In genomic region chr9:37931586-37931985, GRCh38 we compare ENCODE assay signal across 21 cellular contexts. TPM values are rescaled to one million over a fixed set of nuclear protein-coding genes. Genes with fewer than 3 reads are reported as not detected.
DNase-seq lines count a peak whose midpoint lies in the region; ATAC-seq, FAIRE-seq and TF ChIP-seq lines count a peak whose summit lies in the region.
"Had no signal": no experiment of that assay in that cellular context is flagged by ENCODE, and none has a peak within 500 bp of the region (broad histone marks: within the 10 kb centered on the region; RNA-seq: fewer than 3 reads in every experiment).

No MANE protein-coding gene starts in this region.

- H4K5ac ChIP-seq in IMR-90 (ENCODE audit: low read depth, low read length) = no peak overlapping the region

- POLR2A ChIA-PET in IMR-90 (lab: Charles Lee; ENCODE audit: unreplicated experiment) = no interaction called here

- TF ChIP-seq CTCF in IMR-90 (conservative IDR thresholded peaks at IDR 0.05; ENCODE audit: low read depth, low read length) (no peak), choroid plexus epithelial cell (conservative IDR thresholded peaks at IDR 0.05; ENCODE audit: low read depth, low read length) (no peak), fibroblast of villous mesenchyme (IDR thresholded peaks at IDR 0.05; ENCODE audit: insufficient read depth, low read depth, low read length) (no peak), osteoblast (IDR thresholded peaks at IDR 0.05; ENCODE audit: extremely low read depth, low read depth, low read length) (no peak)

- ATAC-seq in IMR-90 (ENCODE audit: low read depth) (no peak), GM18873 (IDR thresholded peaks at IDR 0.05; ENCODE audit: low FRiP score, unreplicated experiment) (no peak)
- ATAC-seq: HCT116 had no signal

- no TSS peak for BruUV-seq in IMR-90 (replicated peaks; lab: Mats Ljungman, UMichigan)

- DNase-seq in IMR-90 (peak; percentile 66), choroid plexus epithelial cell (ENCODE audit: low read depth) (peak; percentile 27), fibroblast of villous mesenchyme (ENCODE audit: low read depth) (peak; percentile 61), osteoblast (ENCODE audit: insufficient read length, low spot score, missing footprints) (peak; percentile 5), posterior vena cava (ENCODE audit: low spot score) (no peak), RCC 7860 (ENCODE audit: low spot score) (no peak)
- DNase-seq in stimulated activated naive CD4-positive, alpha-beta T cell (lab: John Stamatoyannopoulos, UW) = no peak
- DNase-seq: BE2C; CD4-positive, alpha-beta memory T cell; COR-L47; DMS153; DMS79 treated with DMSO at 0.1 percent for 48 hours; GF-D8; GM23248 had no signal

- no peak overlapping the region for H3K9ac ChIP-seq in IMR-90 (ENCODE audit: low read depth, low read length)
- H3K9ac ChIP-seq: GM23248 had no signal

- no peak for TF ChIP-seq RAD21 in IMR-90 (IDR thresholded peaks at IDR 0.05; ENCODE audit: low read length)

- in situ Hi-C loops in IMR-90 (cut with MboI; ENCODE audit: low sequenced_read_pairs) = no loop called here

- no peak overlapping the region for H2AK5ac ChIP-seq in IMR-90 (ENCODE audit: low read depth, low read length)

- H3K4me2 ChIP-seq in IMR-90 (ENCODE audit: low read depth, low read length) (no peak overlapping the region), osteoblast (ENCODE audit: insufficient read depth, low read length) (no peak overlapping the region)

- H3K79me2 ChIP-seq in osteoblast (ENCODE audit: insufficient read depth, low read length) = peaks cover 19% of the 10 kb centered on the region

- CTCF ChIA-PET in IMR-90 (lab: Yijun Ruan, JAX) = no interaction called here

- H3K23ac ChIP-seq in IMR-90 (ENCODE audit: low read depth, low read length) = no peak overlapping the region

- H4K8ac ChIP-seq in IMR-90 (ENCODE audit: low read depth in 2 of 2, low read length in 2 of 2) = no peak overlapping the region

- no peak overlapping the region for H2BK5ac ChIP-seq in IMR-90 (ENCODE audit: low read depth, low read length, poor library complexity, severe bottlenecking)

- peaks cover 35% of the 10 kb centered on the region for H3K36me3 ChIP-seq in IMR-90 (ENCODE audit: control insufficient read depth, insufficient read depth, low read length)
- H3K36me3 ChIP-seq in osteoblast (ENCODE audit: insufficient read depth, low read length) = peaks cover 5% of the 10 kb centered on the region

- peaks cover 48 to 87% of the 10 kb centered on the region in 2 experiments for H3K79me1 ChIP-seq in IMR-90 (ENCODE audit: low read depth in 1 of 2, low read length in 2 of 2)

- no peak overlapping the region for H2AFZ ChIP-seq in IMR-90 (replicated peaks; ENCODE audit: low read length, poor library complexity)
- H2AFZ ChIP-seq in osteoblast (ENCODE audit: low read length) = no peak overlapping the region
- H2AFZ ChIP-seq: GM23248 had no signal

- no peak overlapping the region for H3K56ac ChIP-seq in IMR-90 (ENCODE audit: extremely low read depth, insufficient read depth, low read length)

- WGBS in IMR-90 (ENCODE audit: extremely low coverage in 2 of 2, insufficient read length in 1 of 2), 2 experiments = no CpG with 5 or more reads among the region's 5 CpGs

- H3K4ac ChIP-seq in IMR-90 (ENCODE audit: low read depth, low read length) = no peak overlapping the region

- no peak overlapping the region for H3K14ac ChIP-seq in IMR-90 (replicated peaks; ENCODE audit: low read depth, low read length)

- no peak overlapping the region for H2AK9ac ChIP-seq in IMR-90 (replicated peaks; ENCODE audit: low read depth, low read length, poor library complexity)

- no peaks in the 10 kb centered on the region for H3K27me3 ChIP-seq in IMR-90 (ENCODE audit: control insufficient read depth, insufficient read depth, low read length)
- H3K27me3 ChIP-seq in osteoblast (ENCODE audit: insufficient read depth, low read length) = no peaks in the 10 kb centered on the region
- H3K27me3 ChIP-seq: BE2C had no signal

- H3K9me3 ChIP-seq in IMR-90 (ENCODE audit: control insufficient read depth, insufficient read depth, low read length) (no peaks in the 10 kb centered on the region), osteoblast (ENCODE audit: low read depth, low read length) (no peaks in the 10 kb centered on the region)
- H3K9me3 ChIP-seq: BE2C had no signal

- dilution Hi-C loops in IMR-90 (cut with HindIII; ENCODE audit: low sequenced_read_pairs, unreplicated experiment) = loop anchor here (25.0 kb wide), 1 partner anchor 131 kb away; the partner anchor contains the start of gene SHB

- H3K18ac ChIP-seq in IMR-90 (ENCODE audit: low read depth, low read length) = no peak overlapping the region

- TF ChIP-seq POLR2A in IMR-90 (IDR thresholded peaks at IDR 0.05; ENCODE audit: low read depth, low read length) = no peak

- H2BK120ac ChIP-seq in IMR-90 (ENCODE audit: low read depth, low read length) = no peak overlapping the region

- H2BK20ac ChIP-seq in IMR-90 (ENCODE audit: low read depth, low read length) = no peak overlapping the region

- H3K4me1 ChIP-seq in IMR-90 (ENCODE audit: control insufficient read depth, insufficient read depth, low read length) (peaks cover 9% of the 10 kb centered on the region), osteoblast (ENCODE audit: insufficient read depth, low read length) (peaks cover 18% of the 10 kb centered on the region)

- H3K27ac ChIP-seq in IMR-90 (ENCODE audit: insufficient read depth, low read length) (no peak overlapping the region), osteoblast (ENCODE audit: low read depth, low read length) (no peak overlapping the region)
- H3K27ac ChIP-seq: C4-2B, GM23248, HL-60 had no signal

- H4K20me1 ChIP-seq in IMR-90 (ENCODE audit: insufficient read depth, low read length) (peaks cover 6% of the 10 kb centered on the region; the same call in 1 of the 2 replicates), osteoblast (ENCODE audit: insufficient read depth, low read length) (peaks cover 12% of the 10 kb centered on the region)

- peaks cover 25% of the 10 kb centered on the region for H3K9me1 ChIP-seq in IMR-90 (ENCODE audit: insufficient read depth, low read length)

- no peak overlapping the region for H4K91ac ChIP-seq in IMR-90 (ENCODE audit: insufficient read depth, low read depth, low read length)

- no peak for FAIRE-seq in RCC 7860 (lab: Jason Lieb, UNC)
- FAIRE-seq: A204.1, D721Med, H54 had no signal

- intact Hi-C loops in IMR-90 (cut with micrococcal nuclease) = no loop called here
- intact Hi-C loops in posterior vena cava (cut with DNase I) = no loop called here

- H2BK15ac ChIP-seq in IMR-90 (ENCODE audit: low read depth, low read length) = no peak overlapping the region

- H3K4me3 ChIP-seq in IMR-90 (ENCODE audit: insufficient read depth, low read depth, low read length) = no peak overlapping the region
- no peak overlapping the region for H3K4me3 ChIP-seq in choroid plexus epithelial cell (ENCODE audit: low read depth, low read length)
- H3K4me3 ChIP-seq in fibroblast of villous mesenchyme (ENCODE audit: low read depth, low read length) = no peak overlapping the region
- no peak overlapping the region for H3K4me3 ChIP-seq in osteoblast (ENCODE audit: insufficient read depth, low read length)
- H3K4me3 ChIP-seq: GM23248 had no signal

TF ChIP-seq in IMR-90, 13 proteins besides CTCF, POLR2A, EP300 and RAD21:
- no peak for TF ChIP-seq CEBPB (IDR thresholded peaks at IDR 0.05; ENCODE audit: low read depth, low read length)
- no peak for TF ChIP-seq CHD1 (IDR thresholded peaks at IDR 0.05; ENCODE audit: low read depth, low read length)
- no peak for TF ChIP-seq BHLHE40 (IDR thresholded peaks at IDR 0.05; ENCODE audit: low read depth, low read length)
- no peak for TF ChIP-seq MAZ (IDR thresholded peaks at IDR 0.05; ENCODE audit: borderline replicate concordance, low read depth, low read length)
- TF ChIP-seq FOS (IDR thresholded peaks at IDR 0.05; ENCODE audit: low read depth, low read length) = no peak
- TF ChIP-seq USF2 (IDR thresholded peaks at IDR 0.05; ENCODE audit: low read depth, low read length) = no peak
- no peak for TF ChIP-seq RFX5 (IDR thresholded peaks at IDR 0.05; ENCODE audit: low read depth, low read length)
- TF ChIP-seq RCOR1 (IDR thresholded peaks at IDR 0.05; ENCODE audit: insufficient replicate concordance, low read length) = no peak
- no peak for TF ChIP-seq MXI1 (IDR thresholded peaks at IDR 0.05; ENCODE audit: borderline replicate concordance, low read depth, low read length)
- no peak for TF ChIP-seq MAFK (IDR thresholded peaks at IDR 0.05; ENCODE audit: low read depth, low read length)
- no peak for TF ChIP-seq ELK1 (IDR thresholded peaks at IDR 0.05; ENCODE audit: borderline replicate concordance, low read depth, low read length)
- no peak for TF ChIP-seq SMC3 (IDR thresholded peaks at IDR 0.05; ENCODE audit: low read depth, low read length)
- no peak for TF ChIP-seq NFE2L2 (IDR thresholded peaks at IDR 0.05; ENCODE audit: low read depth, low read length)

RNA-seq across cellular contexts. Expression of gene SLC25A51, which starts 27.7 kb away (rescaled TPM):
- total RNA-seq in IMR-90 (2012; rRNA removed) (63.0 and 81.6 TPM in 2 replicates), fibroblast of villous mesenchyme (76.3 and 103 TPM in 2 replicates), osteoblast (114 and 119 TPM in 2 replicates), posterior vena cava (10 to 100 TPM; 28.1 to 28.6 TPM)
- polyA plus RNA-seq in IMR-90 (2012; rRNA removed) = 10.6 and 14.1 TPM in 2 replicates
- 8.0 and 8.1 TPM in 2 replicates for polyA plus RNA-seq in IMR-90 (2012; cell fraction: cytosol; rRNA removed)
- polyA plus RNA-seq in IMR-90 (2012; cell fraction: nucleus; rRNA removed; ENCODE audit: low replicate concordance) = 4.5 and 18.3 TPM in 2 replicates

Comparison
In these comparisons a context has a peak if more than half of its experiments do, and no peak if none do; other contexts are left out.
1. DNase-seq: peak in IMR-90 (single experiment), choroid plexus epithelial cell (single experiment), fibroblast of villous mesenchyme (single experiment) and osteoblast (single experiment); none in posterior vena cava (single experiment), RCC 7860 (single experiment) and stimulated activated naive CD4-positive, alpha-beta T cell (0 of 6).